In the genomic region with DNA sequence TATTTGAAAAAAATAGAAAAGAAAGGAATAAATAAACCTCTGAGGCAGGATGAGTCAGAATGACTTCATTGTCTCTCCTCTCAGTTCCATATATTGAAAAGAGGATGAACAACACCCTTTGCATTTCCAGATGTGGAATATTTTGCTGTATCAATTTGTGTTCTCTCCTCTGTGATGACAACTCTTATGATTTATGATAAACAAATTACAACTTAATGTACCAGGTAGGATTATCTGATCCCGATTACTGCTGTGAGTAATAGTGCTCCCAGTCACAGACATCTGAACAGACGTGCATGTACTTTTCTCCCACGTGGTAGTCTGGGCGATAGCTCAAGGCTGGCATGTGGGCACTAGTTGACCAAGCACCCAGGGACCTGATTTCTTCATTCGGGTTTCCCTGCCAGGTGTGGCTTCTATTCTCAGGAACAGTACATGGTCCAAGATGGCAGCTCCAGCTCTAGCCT, we compare ENCODE assay signal across 24 cellular contexts.
DNase-seq lines count a peak whose midpoint lies in the region; ATAC-seq, FAIRE-seq and TF ChIP-seq lines count a peak whose summit lies in the region.
"Had no signal": no experiment of that assay in that cellular context is flagged by ENCODE, and none has a peak within 500 bp of the region (broad histone marks: within the 10 kb centered on the region; RNA-seq: fewer than 3 reads in every experiment).

No MANE protein-coding gene starts in this region.

- no peaks in the 10 kb centered on the region for H3K79me2 ChIP-seq in HepG2 (ENCODE audit: insufficient read depth, low read length)

- no peak overlapping the region for H3K4me3 Mint-ChIP-seq in natural killer cell
- H3K4me3 Mint-ChIP-seq: CD4-positive, CD25-positive, alpha-beta regulatory T cell; effector memory CD8-positive, alpha-beta T cell; H9; mesothelial cell of epicardium had no signal

- H3K27ac Mint-ChIP-seq in natural killer cell = no peak overlapping the region
- H3K27ac Mint-ChIP-seq: activated naive CD4-positive, alpha-beta T cell treated with anti-CD3 and anti-CD28 coated beads, Interleukin-2, amount 50 U/mL, for 72 hours; CD4-positive, CD25-positive, alpha-beta regulatory T cell; effector memory CD8-positive, alpha-beta T cell; H9; mesothelial cell of epicardium had no signal

- H3K36me3 Mint-ChIP-seq in natural killer cell = no peaks in the 10 kb centered on the region
- H3K36me3 Mint-ChIP-seq: activated naive CD4-positive, alpha-beta T cell treated with anti-CD3 and anti-CD28 coated beads, Interleukin-2, amount 50 U/mL, for 72 hours; CD4-positive, CD25-positive, alpha-beta regulatory T cell; mesothelial cell of epicardium had no signal

- intact Hi-C loops in HepG2 (cut with micrococcal nuclease; ENCODE audit: unreplicated experiment) (no loop called here), right lobe of liver (cut with DNase I) (no loop called here), breast epithelium (cut with DNase I; ENCODE audit: low total_unique reads) (no loop called here), natural killer cell (cut with micrococcal nuclease) (no loop called here)

- H3K36me3 ChIP-seq in HepG2 (replicated peaks in 1 of 2; ENCODE audit: control insufficient read depth in 1 of 2, insufficient read depth in 2 of 2, low read length in 2 of 2) (no peaks in the 10 kb centered on the region), right lobe of liver (no peaks in the 10 kb centered on the region), breast epithelium (no peaks in the 10 kb centered on the region), gastroesophageal sphincter (no peaks in the 10 kb centered on the region)
- H3K36me3 ChIP-seq: tibial nerve had no signal

- FAIRE-seq in HepG2 (lab: Jason Lieb, UNC) = no peak
- FAIRE-seq: GM12878, small intestine had no signal

- POLR2A ChIA-PET in HepG2 (lab: Yijun Ruan, JAX) = no interaction called here

- H3K9me3 ChIP-seq in HepG2 (ENCODE audit: low read length) (no peaks in the 10 kb centered on the region; the same call in 1 of the 2 replicates), right lobe of liver (no peaks in the 10 kb centered on the region), breast epithelium (no peaks in the 10 kb centered on the region), gastroesophageal sphincter (no peaks in the 10 kb centered on the region)
- H3K9me3 ChIP-seq: tibial nerve had no signal

- TF ChIP-seq POLR2A in HepG2 (IDR thresholded peaks at IDR 0.05; ENCODE audit: insufficient read depth in 1 of 2, low read depth in 2 of 2, low read length in 2 of 2) (no peak), right lobe of liver (IDR thresholded peaks at IDR 0.05) (no peak), breast epithelium (IDR thresholded peaks at IDR 0.05) (no peak), gastroesophageal sphincter (IDR thresholded peaks at IDR 0.05) (no peak)

- BruUV-seq in HepG2 (replicated peaks; lab: Mats Ljungman, UMichigan) = no TSS peak

- no peak overlapping the region for H3K4me3 ChIP-seq in HepG2 (replicated peaks in 1 of 3; ENCODE audit: insufficient read depth in 1 of 3, low read depth in 2 of 3, low read length in 3 of 3)
- H3K4me3 ChIP-seq in right lobe of liver = no peak overlapping the region
- no peak overlapping the region for H3K4me3 ChIP-seq in breast epithelium
- H3K4me3 ChIP-seq in gastroesophageal sphincter = no peak overlapping the region
- H3K4me3 ChIP-seq: GM12878, tibial nerve had no signal

- H3K4me1 ChIP-seq in HepG2 (ENCODE audit: insufficient read depth, low read length) (peaks cover 8% of the 10 kb centered on the region), right lobe of liver (no peaks in the 10 kb centered on the region), breast epithelium (no peaks in the 10 kb centered on the region), gastroesophageal sphincter (peaks cover 0 to 36% (median 7%) of the 10 kb centered on the region in 3 donors)

- no peaks in the 10 kb centered on the region for H3K27me3 ChIP-seq in HepG2 (ENCODE audit: control insufficient read depth in 1 of 2, insufficient read depth in 2 of 2, low read length in 2 of 2)
- H3K27me3 ChIP-seq in right lobe of liver = no peaks in the 10 kb centered on the region
- H3K27me3 ChIP-seq in breast epithelium = peaks cover 0 to 5% of the 10 kb centered on the region in 2 donors
- no peaks in the 10 kb centered on the region for H3K27me3 ChIP-seq in gastroesophageal sphincter
- H3K27me3 ChIP-seq: tibial nerve had no signal

- H3K27ac ChIP-seq in HepG2 (ENCODE audit: extremely low read length, insufficient read depth, low read length) = no peak overlapping the region
- no peak overlapping the region for H3K27ac ChIP-seq in right lobe of liver
- peak overlapping the region; percentile 26 to 48 for H3K27ac ChIP-seq in breast epithelium
- H3K27ac ChIP-seq in gastroesophageal sphincter = peak overlapping the region; percentile 78 to 87 (median 82)
- no peak overlapping the region for H3K27ac ChIP-seq in substantia nigra (ENCODE audit: low read depth, low read length, poor library complexity, severe bottlenecking)
- H3K27ac ChIP-seq: tibial nerve had no signal

- no peak for TF ChIP-seq RAD21 in HepG2 (CRISPR knock-in tag; IDR thresholded peaks at IDR 0.05)

- no peaks in the 10 kb centered on the region for H3K4me1 Mint-ChIP-seq in natural killer cell
- H3K4me1 Mint-ChIP-seq: CD4-positive, CD25-positive, alpha-beta regulatory T cell had no signal

- ATAC-seq in HepG2 = no peak
- no peak for ATAC-seq in right lobe of liver
- ATAC-seq in gastroesophageal sphincter = peak; percentile 75
- ATAC-seq in natural killer cell = no peak
- ATAC-seq in GM21825 (IDR thresholded peaks at IDR 0.05; ENCODE audit: unreplicated experiment) = no peak
- ATAC-seq: activated naive CD4-positive, alpha-beta T cell treated with anti-CD3 and anti-CD28 coated beads, Interleukin-2, amount 50 U/mL, for 72 hours; effector memory CD8-positive, alpha-beta T cell; GM12878 had no signal

- H3K4me2 ChIP-seq in HepG2 (ENCODE audit: low read depth, low read length) = no peak overlapping the region

- DNase-seq in HepG2 (ENCODE audit: low spot score) (no peak), right lobe of liver (no peak), breast epithelium (ENCODE audit: low spot score in 2 of 2) (peak in 1 of 2 donors; percentile 67), natural killer cell (no peak), cerebellar nuclear complex (lab: John Stamatoyannopoulos, UW) (no peak), substantia nigra (lab: John Stamatoyannopoulos, UW) (no peak)
- DNase-seq: 8988T; activated CD4-positive, CD25-positive, alpha-beta regulatory T cell treated with anti-CD3 and anti-CD28 coated beads, Interleukin-2, amount 50 U/mL, for 72 hours; effector memory CD8-positive, alpha-beta T cell; H9; head of caudate nucleus; islet precursor cell; KBM-7; NCI-H1417; NK-92 treated with Interleukin-12 subunit alpha and Interleukin-12 subunit beta, amount 100 ng/mL, for 24 hours; SHP77 treated with DMSO at 0.1 percent for 48 hours; small intestine had no signal

- CTCF ChIA-PET in HepG2 (lab: Yijun Ruan, JAX; ENCODE audit: low intra/inter-chr PET ratio, low total read pairs) = no interaction called here

- no peak for TF ChIP-seq CTCF in HepG2 (CRISPR knock-in tag; IDR thresholded peaks at IDR 0.05)
- TF ChIP-seq CTCF in right lobe of liver (IDR thresholded peaks at IDR 0.05) = no peak
- TF ChIP-seq CTCF in breast epithelium (IDR thresholded peaks at IDR 0.05) = no peak
- TF ChIP-seq CTCF in gastroesophageal sphincter (IDR thresholded peaks at IDR 0.05) = no peak
- TF ChIP-seq CTCF in natural killer cell (IDR thresholded peaks at IDR 0.05) = no peak

- TF ChIP-seq EP300 in HepG2 (IDR thresholded peaks at IDR 0.05; ENCODE audit: low read depth in 2 of 2, low read length in 2 of 2) (no peak), HepG2 (CRISPR knock-in tag; IDR thresholded peaks at IDR 0.05; ENCODE audit: borderline replicate concordance) (no peak), gastroesophageal sphincter (IDR thresholded peaks at IDR 0.05) (no peak)

- H3K9me3 Mint-ChIP-seq in natural killer cell = no peaks in the 10 kb centered on the region
- H3K9me3 Mint-ChIP-seq: activated naive CD4-positive, alpha-beta T cell treated with anti-CD3 and anti-CD28 coated beads, Interleukin-2, amount 50 U/mL, for 72 hours; CD4-positive, CD25-positive, alpha-beta regulatory T cell; effector memory CD8-positive, alpha-beta T cell; H9 had no signal

- H2AFZ ChIP-seq in HepG2 (ENCODE audit: low read length) = no peak overlapping the region

- 53% methylated on average over 5 of the region's 5 CpGs for WGBS in HepG2 (ENCODE audit: low lambda C conversion rate)
- 66% methylated on average over 5 of the region's 5 CpGs for WGBS in right lobe of liver (ENCODE audit: insufficient coverage, low coverage, low lambda C conversion rate, missing lambda C conversion rate)
- 31 to 34% methylated on average over 5 of the region's 5 CpGs for WGBS in gastroesophageal sphincter (ENCODE audit: low coverage in 1 of 2), 2 donors

- H3K9ac ChIP-seq in HepG2 (ENCODE audit: insufficient read depth, low read depth, low read length) = no peak overlapping the region

- H4K20me1 ChIP-seq in HepG2 (ENCODE audit: insufficient read depth, low read length) = no peaks in the 10 kb centered on the region

- H3K27me3 Mint-ChIP-seq in natural killer cell (ENCODE audit: low read depth in 2 of 2) = peaks cover 10 to 36% of the 10 kb centered on the region in 2 donors
- H3K27me3 Mint-ChIP-seq: CD4-positive, CD25-positive, alpha-beta regulatory T cell had no signal

- in situ Hi-C loops in HepG2 (cut with HindIII; ENCODE audit: extremely low pct_ligation_motif_present, low pct_unique_long_range_greater_than_20kb) = no loop called here

Comparison
In these comparisons a context has a peak if more than half of its experiments do, and no peak if none do; other contexts are left out.
1. H3K27ac ChIP-seq: peak in breast epithelium (2 of 2) and gastroesophageal sphincter (4 of 4); none in HepG2 (single experiment), right lobe of liver (0 of 3) and substantia nigra (single experiment).